ENCODE assay signal across 29 cellular contexts in genomic region chr11:61712911-61713310, GRCh38. TPM values are rescaled to one million over a fixed set of nuclear protein-coding genes. Genes with fewer than 3 reads are reported as not detected.
"Had no signal": no experiment of that assay in that cellular context is flagged by ENCODE, and none has a peak within 500 bp of the region (broad histone marks: within the 10 kb centered on the region; RNA-seq: fewer than 3 reads in every experiment).

No MANE protein-coding gene starts in this region.

- H3K36me3 ChIP-seq: left lung, lower lobe of right lung, neutrophil, stomach, thoracic aorta, tibial artery, upper lobe of right lung had no signal

- H3K4me3 Mint-ChIP-seq: naive thymus-derived CD8-positive, alpha-beta T cell; nephron; neural crest cell; stimulated activated naive B cell treated with anti-CD40 and anti-IgM and Interleukin-4, amounts not matched to agents 10 μg/mL and 1 μg/mL and 100 μg/mL, for 72 hours had no signal

- H3K9me3 ChIP-seq: left lung, lower lobe of right lung, neutrophil, psoas muscle, stomach, thoracic aorta, tibial artery, upper lobe of right lung had no signal

- H3K79me2 ChIP-seq: parathyroid adenoma had no signal

- H3K9ac ChIP-seq: parathyroid adenoma had no signal

- H3K4me1 ChIP-seq: parathyroid adenoma had no signal

- H3K27me3 Mint-ChIP-seq: naive thymus-derived CD8-positive, alpha-beta T cell had no signal

- ATAC-seq: left colon; left lung; lower lobe of right lung; naive thymus-derived CD8-positive, alpha-beta T cell; psoas muscle; sciatic nerve; stimulated activated naive B cell treated with anti-CD40 and anti-IgM and Interleukin-4, amounts not matched to agents 10 μg/mL and 1 μg/mL and 100 μg/mL, for 72 hours; stimulated activated naive CD8-positive, alpha-beta T cell treated with anti-CD3 and anti-CD28 coated beads, Interleukin-15, Interleukin-2, amounts not matched to agents 100 U/mL and 50 U/mL, for 24 hours; upper lobe of right lung had no signal

- H3K27ac Mint-ChIP-seq: naive thymus-derived CD8-positive, alpha-beta T cell; nephron; stimulated activated naive B cell treated with anti-CD40 and anti-IgM and Interleukin-4, amounts not matched to agents 10 μg/mL and 1 μg/mL and 100 μg/mL, for 72 hours had no signal

- H3K27ac ChIP-seq: left lung, lower lobe of right lung, neutrophil, parathyroid adenoma, psoas muscle, skin epidermis, stomach, thoracic aorta, tibial artery, upper lobe of right lung had no signal

- H2AFZ ChIP-seq: parathyroid adenoma had no signal

- H3K4me3 ChIP-seq: left lung, lower lobe of right lung, psoas muscle, skin epidermis, stomach, thoracic aorta, tibial artery, upper lobe of right lung had no signal

- H3K4me1 Mint-ChIP-seq: naive thymus-derived CD8-positive, alpha-beta T cell had no signal

- FAIRE-seq: keratinocyte, urothelium cell line had no signal

- H3K36me3 Mint-ChIP-seq: naive thymus-derived CD8-positive, alpha-beta T cell; stimulated activated naive B cell treated with anti-CD40 and anti-IgM and Interleukin-4, amounts not matched to agents 10 μg/mL and 1 μg/mL and 100 μg/mL, for 72 hours had no signal

- DNase-seq: hippocampal formation; kidney glomerular epithelial cell; left colon; left lung; lower lobe of right lung; mammary epithelial cell; mesenchymal stem cell; naive thymus-derived CD8-positive, alpha-beta T cell; occipital lobe; psoas muscle; stimulated activated CD4-positive, alpha-beta T cell treated with anti-CD3 and anti-CD28 coated beads, Interleukin-12 subunit alpha, Interleukin-12 subunit beta, amount 100 ng/mL, for 4 hours; stimulated activated CD4-positive, alpha-beta T cell treated with anti-CD3 and anti-CD28 coated beads, Interleukin-15, amount 100 ng/mL, for 24 hours; stimulated activated CD4-positive, alpha-beta T cell treated with anti-CD3 and anti-CD28 coated beads, Interleukin-2, amount 100 ng/mL, for 24 hours; stimulated activated CD4-positive, alpha-beta T cell treated with anti-CD3 and anti-CD28 coated beads, Interleukin-4, amount 100 ng/mL, for 1 hour; stimulated activated naive B cell treated with anti-CD40 and anti-IgM and Interleukin-4, amounts not matched to agents 10 μg/mL and 1 μg/mL and 100 μg/mL, for 72 hours; stimulated activated naive CD8-positive, alpha-beta T cell treated with anti-CD3 and anti-CD28 coated beads, Interleukin-15, Interleukin-2, amounts not matched to agents 100 U/mL and 50 U/mL, for 24 hours; stomach; tibial artery; trophoblast cell; upper lobe of right lung had no signal

- H3K27me3 ChIP-seq: neutrophil, stomach, upper lobe of right lung had no signal

- H3K9me3 Mint-ChIP-seq: naive thymus-derived CD8-positive, alpha-beta T cell; nephron; neural crest cell; stimulated activated naive B cell treated with anti-CD40 and anti-IgM and Interleukin-4, amounts not matched to agents 10 μg/mL and 1 μg/mL and 100 μg/mL, for 72 hours had no signal

RNA-seq across cellular contexts. Expression of gene DAGLA, which starts 32.7 kb away (rescaled TPM):
- polyA plus RNA-seq: naive thymus-derived CD8-positive, alpha-beta T cell had no signal
